Comparison of ENCODE assay signal across 1 cellular context in genomic region chr22:24540470-24540869, GRCh38.
TF ChIP-seq lines count a peak whose summit lies in the region.

No MANE protein-coding gene starts in this region.

TF ChIP-seq in endothelial cell of umbilical vein, 7 proteins besides CTCF, POLR2A, EP300 and RAD21:
- no peak for TF ChIP-seq EZH2 (IDR thresholded peaks at IDR 0.05; ENCODE audit: borderline replicate concordance, low read depth, low read length, severe bottlenecking)
